33 cellular contexts compared by ENCODE assay signal in the genomic region with DNA sequence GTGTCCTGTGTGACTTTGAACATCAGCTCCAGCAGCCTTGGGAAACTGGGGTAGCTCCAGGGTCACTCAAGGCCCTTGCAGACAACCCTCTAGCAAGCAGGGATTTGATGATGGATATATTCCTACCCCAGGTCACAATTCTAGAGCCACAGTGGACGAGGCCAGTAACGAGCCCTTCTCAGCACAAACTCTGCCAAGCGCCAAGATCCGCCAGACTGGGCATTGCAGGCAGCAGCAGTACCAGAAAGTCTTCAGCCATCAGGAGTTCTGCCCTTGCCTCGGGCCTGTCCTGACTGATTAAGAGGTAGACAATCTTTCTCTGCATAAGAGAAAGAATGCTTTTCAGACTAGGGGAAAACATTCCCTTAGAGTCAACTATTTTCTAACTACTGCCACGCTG.
"Had no signal": no experiment of that assay in that cellular context is flagged by ENCODE, and none has a peak within 500 bp of the region (broad histone marks: within the 10 kb centered on the region; RNA-seq: fewer than 3 reads in every experiment).

No MANE protein-coding gene starts in this region.

- FAIRE-seq: RCC 7860 had no signal

- H3K4me1 ChIP-seq: SJCRH30 had no signal

- H3K27ac ChIP-seq: PC-9, RWPE1, SJCRH30, SK-N-MC had no signal

- H2AFZ ChIP-seq: PC-9 had no signal

- H3K27me3 ChIP-seq: SJCRH30 had no signal

- DNase-seq: Kasumi-1, NCI-H1048, NCI-H1092 treated with DMSO at 0.1 percent for 48 hours, NCI-H1105 treated with DMSO at 0.1 percent for 48 hours, NCI-H1417, NCI-H1436, NCI-H146, NCI-H1694, NCI-H187, NCI-H1930, NCI-H2029 treated with DMSO at 0.1 percent for 48 hours, NCI-H2081 treated with DMSO at 0.1 percent for 48 hours, NCI-H2107, NCI-H2171, NCI-H226, NCI-H446 treated with DMSO at 0.1 percent for 48 hours, NCI-H510A, NCI-H524, NCI-H526, NCI-H69, NCI-H748 treated with DMSO at 0.1 percent for 48 hours, NCI-H82, PC-9, SHP77, SIG-M5, SJCRH30, T-cell had no signal

- H3K4me2 ChIP-seq: PC-9 had no signal

- H3K4me3 ChIP-seq: PC-9, SJCRH30, SK-N-MC had no signal

- ATAC-seq: Panc1, Right ventricle myocardium inferior, SK-N-SH treated with all-trans-retinoic acid at 6 μM for 48 hours, T-cell had no signal

- H3K9me3 ChIP-seq: SJCRH30 had no signal

- H3K36me3 ChIP-seq: SJCRH30 had no signal
